In the genomic region with DNA sequence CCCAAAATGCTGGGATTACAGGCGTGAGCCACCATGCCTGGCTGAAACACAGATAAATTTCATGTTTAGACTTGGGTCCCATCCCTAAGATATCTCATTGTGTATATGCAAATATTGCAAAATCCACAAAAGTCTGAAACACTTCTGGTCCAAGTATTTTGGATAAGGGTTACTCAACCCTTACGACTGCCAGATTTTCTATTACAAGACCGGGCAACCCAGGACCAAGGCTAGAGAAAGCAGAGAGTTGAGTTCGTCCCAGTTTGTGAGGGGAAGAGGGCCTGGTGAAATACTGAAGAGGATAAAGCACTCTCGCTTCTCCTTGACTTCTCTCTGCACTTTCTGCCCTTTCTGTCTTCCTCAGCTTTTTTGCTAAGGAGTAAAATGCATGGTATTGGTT, we compare ENCODE assay signal across 20 cellular contexts. TPM values are rescaled to one million over a fixed set of nuclear protein-coding genes. Genes with fewer than 3 reads are reported as not detected.
DNase-seq lines count a peak whose midpoint lies in the region; TF ChIP-seq lines count a peak whose summit lies in the region.
"Had no signal": no experiment of that assay in that cellular context is flagged by ENCODE, and none has a peak within 500 bp of the region (broad histone marks: within the 10 kb centered on the region; RNA-seq: fewer than 3 reads in every experiment).

No MANE protein-coding gene starts in this region.

- H3K9me3 ChIP-seq in HEK293 (ENCODE audit: control insufficient read depth, insufficient read depth, low read depth, low read length): no peaks in the 10 kb centered on the region
- no peaks in the 10 kb centered on the region for H3K9me3 ChIP-seq in liver (ENCODE audit: control insufficient read depth in 4 of 4, low read length in 3 of 4)
- H3K9me3 ChIP-seq in stomach: no peaks in the 10 kb centered on the region
- H3K9me3 ChIP-seq in osteoblast (ENCODE audit: low read depth, low read length): no peaks in the 10 kb centered on the region
- H3K9me3 ChIP-seq: BE2C, SJSA1, thyroid gland had no signal

- peaks cover 94% of the 10 kb centered on the region for H3K79me2 ChIP-seq in osteoblast (ENCODE audit: insufficient read depth, low read length)

- POLR2A ChIA-PET in HEK293 (lab: Yijun Ruan, JAX): no interaction called here

- H2AFZ ChIP-seq in osteoblast (ENCODE audit: low read length): no peak overlapping the region
- H2AFZ ChIP-seq: hepatocyte had no signal

- H4K20me1 ChIP-seq in osteoblast (ENCODE audit: insufficient read depth, low read length): peaks cover 62% of the 10 kb centered on the region

- no peaks in the 10 kb centered on the region for H3K27me3 ChIP-seq in liver (ENCODE audit: control insufficient read depth in 4 of 4, insufficient read depth in 4 of 4, low read length in 3 of 4)
- H3K27me3 ChIP-seq in stomach: no peaks in the 10 kb centered on the region
- no peaks in the 10 kb centered on the region for H3K27me3 ChIP-seq in osteoblast (ENCODE audit: insufficient read depth, low read length)
- H3K27me3 ChIP-seq: BE2C, hepatocyte, SJSA1, thyroid gland had no signal

- no peak for TF ChIP-seq RAD21 in liver (IDR thresholded peaks at IDR 0.05)

- intact Hi-C loops in stomach (cut with DNase I; ENCODE audit: low total_unique reads): no loop called here

- H3K4me1 ChIP-seq in HEK293 (ENCODE audit: control insufficient read depth, insufficient read depth, low read length): peaks cover 7% of the 10 kb centered on the region
- H3K4me1 ChIP-seq in liver (ENCODE audit: control insufficient read depth in 4 of 4, insufficient read depth in 4 of 4, low read length in 3 of 4): peaks cover 5 to 45% (median 37%) of the 10 kb centered on the region in 4 donors
- H3K4me1 ChIP-seq in stomach: peaks cover 0 to 40% (median 4%) of the 10 kb centered on the region in 4 donors
- no peaks in the 10 kb centered on the region for H3K4me1 ChIP-seq in osteoblast (ENCODE audit: insufficient read depth, low read length)
- H3K4me1 ChIP-seq: BE2C had no signal

- TF ChIP-seq CTCF in AG10803 (conservative IDR thresholded peaks at IDR 0.05; ENCODE audit: low read length) (no peak), HEK293 (tag by site-specific recombination; IDR thresholded peaks at IDR 0.05) (no peak), liver (IDR thresholded peaks at IDR 0.05; ENCODE audit: low read depth, low read length, missing input control) (no peak), stomach (IDR thresholded peaks at IDR 0.05) (no peak), osteoblast (IDR thresholded peaks at IDR 0.05; ENCODE audit: extremely low read depth, low read depth, low read length) (no peak)

- no peak overlapping the region for H3K9ac ChIP-seq in liver (ENCODE audit: low read depth in 1 of 2, low read length in 2 of 2)

- H3K27ac ChIP-seq in HEK293 (ENCODE audit: extremely low read depth, low read depth, low read length) (no peak overlapping the region), liver (ENCODE audit: low read depth in 1 of 2, low read length in 2 of 2) (peak overlapping the region in 1 of 2 donors; percentile 37), stomach (no peak overlapping the region), osteoblast (ENCODE audit: low read depth, low read length) (no peak overlapping the region)
- H3K27ac ChIP-seq: hepatocyte, SJSA1, thyroid gland had no signal

- TF ChIP-seq EP300 in stomach (IDR thresholded peaks at IDR 0.05): no peak

- H3K4me3 ChIP-seq in AG10803 (ENCODE audit: low read length): no peak overlapping the region
- no peak overlapping the region for H3K4me3 ChIP-seq in HEK293 (ENCODE audit: low read depth, low read length)
- H3K4me3 ChIP-seq in liver (ENCODE audit: low read depth in 1 of 3, low read length in 3 of 3): no peak overlapping the region
- H3K4me3 ChIP-seq in stomach: no peak overlapping the region
- no peak overlapping the region for H3K4me3 ChIP-seq in osteoblast (ENCODE audit: insufficient read depth, low read length)
- H3K4me3 ChIP-seq: hepatocyte, SJSA1, thyroid gland had no signal

- no peak for TF ChIP-seq POLR2A in stomach (IDR thresholded peaks at IDR 0.05)

- WGBS in liver: 42% methylated on average over 5 of the region's 5 CpGs
- WGBS in stomach, 5 donors: 74 to 95% (median 81%) methylated on average over 5 of the region's 5 CpGs

- CTCF ChIA-PET in HEK293 (lab: Yijun Ruan, JAX): no interaction called here

- H3K36me3 ChIP-seq in HEK293 (ENCODE audit: control insufficient read depth in 2 of 2, insufficient read depth in 1 of 2, low read length in 2 of 2) (peaks cover 11 to 44% of the 10 kb centered on the region in 2 experiments), liver (ENCODE audit: control insufficient read depth in 4 of 4, insufficient read depth in 3 of 4, low read depth in 1 of 4, low read length in 3 of 4) (peaks cover 3 to 14% (median 8%) of the 10 kb centered on the region in 4 donors), stomach (peaks cover 8 to 57% (median 45%) of the 10 kb centered on the region in 4 donors), osteoblast (ENCODE audit: insufficient read depth, low read length) (peaks cover 28% of the 10 kb centered on the region)

- H3K4me2 ChIP-seq in osteoblast (ENCODE audit: insufficient read depth, low read length): no peak overlapping the region
- H3K4me2 ChIP-seq: hepatocyte had no signal

- peak; percentile 7 for DNase-seq in AG10803 (ENCODE audit: low read depth)
- DNase-seq in fibroblast of gingiva (ENCODE audit: low read depth): peak; percentile 54
- no peak for DNase-seq in stomach
- DNase-seq in NK-92 treated with Interleukin-12 subunit alpha and Interleukin-12 subunit beta, amount 100 ng/mL, for 24 hours (lab: John Stamatoyannopoulos, UW): no peak
- DNase-seq in osteoblast (ENCODE audit: insufficient read length, low spot score, missing footprints): no peak
- DNase-seq: ACHN; activated CD4-positive, alpha-beta T cell treated with anti-CD3 and anti-CD28 coated beads, Interleukin-2, amount 10 ng/mL, durations not matched to agents 24 days and 14 days; activated gamma-delta T cell; BE2C; erythroblast; HCEC 1CT; Kasumi-1; NCI-H1048; NCI-H748 treated with DMSO at 0.1 percent for 48 hours; stimulated activated CD8-positive, alpha-beta memory T cell treated with anti-CD3 and anti-CD28 coated beads, Interleukin-4, amount 100 ng/mL, for 48 hours; thyroid gland had no signal

TF ChIP-seq in HEK293, 187 proteins besides CTCF, POLR2A, EP300 and RAD21:
- TF ChIP-seq PRDM1 (tag by site-specific recombination; IDR thresholded peaks at IDR 0.05) (peak; percentile 47; the same call in 1 of the 2 replicates), ZNF529 (tag by site-specific recombination; IDR thresholded peaks at IDR 0.05; ENCODE audit: insufficient replicate concordance) (no peak)

TF ChIP-seq in liver, 16 proteins besides CTCF, POLR2A, EP300 and RAD21:
- TF ChIP-seq GABPA (IDR thresholded peaks at IDR 0.05 in 1 of 2, conservative IDR thresholded peaks at IDR 0.05 in 1 of 2): no peak
- peak; percentile 7 to 30 for TF ChIP-seq HNF4A (conservative IDR thresholded peaks at IDR 0.05)

RNA-seq across cellular contexts. Expression of a gene that starts 34.5 kb away (rescaled TPM):
- total RNA-seq in liver (10 to 100 TPM; 28.2 to 50.0 TPM), stomach (10 to 100 TPM; 15.8 to 73.6 (median 21.7) TPM), osteoblast (50.7 and 74.6 TPM in 2 replicates)
- polyA plus RNA-seq in liver (1 to 10 TPM; 3.8 to 9.7 TPM), stomach (1 to 10 TPM; 3.8 to 8.9 (median 4.8) TPM)

Comparison
In these comparisons a context has a peak if more than half of its experiments do, and no peak if none do; other contexts are left out.
1. DNase-seq: peak in AG10803 (single experiment) and fibroblast of gingiva (single experiment); none in stomach (single experiment), NK-92 treated with Interleukin-12 subunit alpha and Interleukin-12 subunit beta, amount 100 ng/mL, for 24 hours (single experiment) and osteoblast (single experiment).